In the genomic region with DNA sequence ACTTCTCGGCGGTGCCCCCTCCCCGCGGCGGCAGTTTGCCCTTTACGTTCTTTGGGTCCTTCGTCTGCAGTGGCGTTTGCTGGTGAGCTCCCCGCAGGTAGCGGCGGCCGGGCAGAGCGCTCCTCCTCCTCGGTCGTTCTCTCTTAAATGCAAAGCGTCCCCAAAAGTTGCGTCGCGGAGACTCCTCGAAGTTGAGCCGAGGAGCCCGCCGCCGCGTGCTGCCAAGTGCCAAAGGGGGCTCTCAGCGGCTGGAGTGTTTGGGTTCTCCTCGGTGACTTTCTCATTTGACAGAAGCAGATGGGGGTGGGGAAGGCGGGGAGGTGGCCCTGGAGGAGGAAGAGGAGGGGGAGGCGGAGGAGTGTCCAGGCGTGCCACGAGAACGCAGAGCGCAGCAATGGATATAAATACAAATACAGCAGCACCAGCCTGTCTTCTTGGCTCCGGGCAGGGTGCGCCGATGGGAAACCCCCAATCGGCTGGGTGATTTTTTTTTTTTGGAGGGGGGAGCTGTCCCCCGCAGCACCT, we compare ENCODE assay signal across 1 cellular context.
TF ChIP-seq lines count a peak whose summit lies in the region.

Gene SOX21, minus strand, starts transcription at position 259 of the 525 bp plus-strand sequence. CDS start 496 bp downstream, outside the sequence.

TF ChIP-seq in H1, 55 proteins besides CTCF, POLR2A, EP300 and RAD21 (continued from another document):
- peak; percentile 39; the same call in 1 of the 2 replicates for TF ChIP-seq SUZ12 (IDR thresholded peaks at IDR 0.05; ENCODE audit: low read length)
- TF ChIP-seq JUND (IDR thresholded peaks at IDR 0.05; ENCODE audit: low read length), result no peak
- TF ChIP-seq MAX (IDR thresholded peaks at IDR 0.05), result peak; percentile 83
- TF ChIP-seq TBP (IDR thresholded peaks at IDR 0.05; ENCODE audit: low read depth, low read length), result no peak
- no peak for TF ChIP-seq KDM5A (IDR thresholded peaks at IDR 0.05; ENCODE audit: low read length)
- TF ChIP-seq BRCA1 (IDR thresholded peaks at IDR 0.05; ENCODE audit: low read depth, low read length), result no peak
- no peak for TF ChIP-seq FOSL1 (IDR thresholded peaks at IDR 0.05; ENCODE audit: insufficient read depth, low read depth, low read length)
TF ChIP-seq in H1: peak in this region for 6.
